In genomic region chr14:43012817-43013216, GRCh38 we compare ENCODE assay signal across 9 cellular contexts.
"Had no signal": no experiment of that assay in that cellular context is flagged by ENCODE, and none has a peak within 500 bp of the region (broad histone marks: within the 10 kb centered on the region; RNA-seq: fewer than 3 reads in every experiment).

No MANE protein-coding gene starts in this region.

- H3K27ac ChIP-seq: HL-60 had no signal

- H3K4me2 ChIP-seq: GM23338 had no signal

- H3K4me3 ChIP-seq: GM23338, K562 had no signal

- FAIRE-seq: H1, H54, K562 had no signal

- DNase-seq: H9, HCEC 1CT, IMR-90, KG1 had no signal

- H2AFZ ChIP-seq: GM23338 had no signal
